In genomic region chr12:9083793-9084192, GRCh38 we compare ENCODE assay signal across 26 cellular contexts. TPM values are rescaled to one million over a fixed set of nuclear protein-coding genes. Genes with fewer than 3 reads are reported as not detected.
A peak's percentile ranks its signal among the peaks of the same experiment; 100 is the strongest.
DNase-seq lines count a peak whose midpoint lies in the region; ATAC-seq, FAIRE-seq and TF ChIP-seq lines count a peak whose summit lies in the region.
"Had no signal": no experiment of that assay in that cellular context is flagged by ENCODE, and none has a peak within 500 bp of the region (broad histone marks: within the 10 kb centered on the region; RNA-seq: fewer than 3 reads in every experiment).

No MANE protein-coding gene starts in this region.

- CTCF ChIA-PET in HepG2 (lab: Yijun Ruan, JAX; ENCODE audit: low intra/inter-chr PET ratio, low total read pairs) = no interaction called here
- CTCF ChIA-PET in GM12878 (lab: Yijun Ruan, JAX) = interaction anchor here (1.2 kb wide), 1 partner anchor 194 kb away, joined by 3 read pairs; no protein-coding TSS in a partner anchor
- CTCF ChIA-PET in Caco-2 (lab: Charles Lee) = no interaction called here

- FAIRE-seq in HepG2 (lab: Jason Lieb, UNC) (no peak), GM12878 (lab: Jason Lieb, UNC) (no peak)
- FAIRE-seq: A549, GM12891, GM19239 had no signal

- H3K79me2 ChIP-seq in HepG2 (ENCODE audit: insufficient read depth, low read length) (peaks cover 56% of the 10 kb centered on the region), GM12878 (ENCODE audit: control insufficient read depth, insufficient read depth, low read length) (no peaks in the 10 kb centered on the region)

- H3K4me3 ChIP-seq in HepG2 (replicated peaks in 1 of 3; ENCODE audit: insufficient read depth in 1 of 3, low read depth in 2 of 3, low read length in 3 of 3) (no peak overlapping the region), right lobe of liver (no peak overlapping the region), GM12878 (no peak overlapping the region), Caco-2 (ENCODE audit: low read depth, low read length) (no peak overlapping the region)
- H3K4me3 ChIP-seq: A549; BLaER1 treated with 17β-estradiol and CSF1 and Interleukin-3, amounts not matched to agents 10 nM and 100 nM had no signal

- DNase-seq in HepG2 (ENCODE audit: low spot score) (no peak), right lobe of liver (no peak), GM12878 (ENCODE audit: low read depth, low spot score) (no peak), NCI-H2171 treated with DMSO at 0.1 percent for 48 hours (lab: John Stamatoyannopoulos, UW) (no peak), Caco-2 (no peak)
- DNase-seq in effector memory CD8-positive, alpha-beta T cell = no peak
- DNase-seq: AML-193; CD4-positive, alpha-beta T cell; CD8-positive, alpha-beta T cell; DMS 273 treated with DMSO at 0.1 percent for 48 hours; DMS153; DMS53; DMS79; DND-41; EL; GDM1 had no signal

- no peak for ATAC-seq in HepG2
- no peak for ATAC-seq in right lobe of liver
- no peak for ATAC-seq in GM12878
- no peak for ATAC-seq in effector memory CD8-positive, alpha-beta T cell (replicated peaks)
- ATAC-seq: A549; CD8-positive, alpha-beta T cell had no signal

- H3K27ac ChIP-seq in HepG2 (ENCODE audit: extremely low read length, insufficient read depth, low read length) = no peak overlapping the region
- H3K27ac ChIP-seq in right lobe of liver = no peak overlapping the region
- no peak overlapping the region for H3K27ac ChIP-seq in GM12878 (ENCODE audit: control insufficient read depth, insufficient read depth)
- H3K27ac ChIP-seq: 22Rv1; A549; BLaER1 treated with 17β-estradiol and CSF1 and Interleukin-3, amounts not matched to agents 10 nM and 100 nM; C4-2B had no signal

- H4K20me1 ChIP-seq in HepG2 (ENCODE audit: insufficient read depth, low read length) (peaks cover 82% of the 10 kb centered on the region), GM12878 (ENCODE audit: control insufficient read depth, insufficient read depth) (no peaks in the 10 kb centered on the region)
- H4K20me1 ChIP-seq: BLaER1 treated with 17β-estradiol and CSF1 and Interleukin-3, amounts not matched to agents 10 nM and 100 nM had no signal

- H3K36me3 ChIP-seq in HepG2 (replicated peaks in 1 of 2; ENCODE audit: control insufficient read depth in 1 of 2, insufficient read depth in 2 of 2, low read length in 2 of 2) = peaks cover 13 to 95% of the 10 kb centered on the region in 2 experiments
- peaks cover 4 to 96% (median 37%) of the 10 kb centered on the region in 4 donors for H3K36me3 ChIP-seq in right lobe of liver
- no peaks in the 10 kb centered on the region for H3K36me3 ChIP-seq in GM12878 (ENCODE audit: control insufficient read depth in 2 of 2, insufficient read depth in 2 of 2, low read length in 1 of 2)
- H3K36me3 ChIP-seq in Caco-2 (ENCODE audit: control insufficient read depth, insufficient read depth, low read length) = no peaks in the 10 kb centered on the region

- H3K4me1 Mint-ChIP-seq in effector memory CD8-positive, alpha-beta T cell (ENCODE audit: low read depth in 2 of 2) = peaks cover 12 to 24% of the 10 kb centered on the region in 2 donors
- no peaks in the 10 kb centered on the region for H3K4me1 Mint-ChIP-seq in Caco-2 (ENCODE audit: low read depth, unreplicated experiment)
- H3K4me1 Mint-ChIP-seq: B cell had no signal

- TF ChIP-seq EP300 in HepG2 (IDR thresholded peaks at IDR 0.05; ENCODE audit: low read depth in 2 of 2, low read length in 2 of 2) = no peak
- no peak for TF ChIP-seq EP300 in HepG2 (CRISPR knock-in tag; IDR thresholded peaks at IDR 0.05; ENCODE audit: borderline replicate concordance)
- no peak for TF ChIP-seq EP300 in GM12878 (IDR thresholded peaks at IDR 0.05; ENCODE audit: borderline replicate concordance in 1 of 2, control insufficient read depth in 1 of 2, low read depth in 2 of 2, low read length in 2 of 2)

- H3K36me3 Mint-ChIP-seq in effector memory CD8-positive, alpha-beta T cell (ENCODE audit: insufficient read depth) = peaks cover 9% of the 10 kb centered on the region
- H3K36me3 Mint-ChIP-seq in Caco-2 (ENCODE audit: insufficient read depth, unreplicated experiment) = no peaks in the 10 kb centered on the region

- no peaks in the 10 kb centered on the region for H3K27me3 Mint-ChIP-seq in effector memory CD8-positive, alpha-beta T cell
- no peaks in the 10 kb centered on the region for H3K27me3 Mint-ChIP-seq in Caco-2 (ENCODE audit: insufficient read depth, unreplicated experiment)
- H3K27me3 Mint-ChIP-seq: B cell; CD4-positive, alpha-beta T cell had no signal

- 97% methylated on average over 2 of the region's 2 CpGs for WGBS in HepG2 (ENCODE audit: low lambda C conversion rate)
- WGBS in right lobe of liver (ENCODE audit: insufficient coverage, low coverage, low lambda C conversion rate, missing lambda C conversion rate) = 90% methylated on average over 2 of the region's 2 CpGs
- WGBS in GM12878 (ENCODE audit: insufficient coverage, insufficient replicate concordance, low lambda C conversion rate, missing lambda C conversion rate) = 0% methylated on average over 2 of the region's 2 CpGs

- TF ChIP-seq RAD21 in HepG2 (CRISPR knock-in tag; IDR thresholded peaks at IDR 0.05) (no peak), GM12878 (IDR thresholded peaks at IDR 0.05; ENCODE audit: insufficient read depth, low read depth, low read length) (no peak)

- H3K4me2 ChIP-seq in HepG2 (ENCODE audit: low read depth, low read length) = no peak overlapping the region
- no peak overlapping the region for H3K4me2 ChIP-seq in GM12878 (ENCODE audit: control insufficient read depth, insufficient read depth)
- H3K4me2 ChIP-seq: A549; BLaER1 treated with 17β-estradiol and CSF1 and Interleukin-3, amounts not matched to agents 10 nM and 100 nM had no signal

- H3K9me3 ChIP-seq in HepG2 (ENCODE audit: low read length) = no peaks in the 10 kb centered on the region
- H3K9me3 ChIP-seq in right lobe of liver = no peaks in the 10 kb centered on the region
- H3K9me3 ChIP-seq in GM12878 (replicated peaks; ENCODE audit: control insufficient read depth, insufficient read depth, low read length) = no peaks in the 10 kb centered on the region; the same call in 2 of the 3 replicates
- peaks cover 16% of the 10 kb centered on the region for H3K9me3 ChIP-seq in Caco-2

- POLR2A ChIA-PET in HepG2 (lab: Yijun Ruan, JAX) (interaction anchor here (0.9 to 1.1 kb wide), 2 partner anchors 11 to 13 kb away, joined by 3 to 6 read pairs; no protein-coding TSS in a partner anchor), GM12878 (lab: Charles Lee) (no interaction called here), Caco-2 (lab: Charles Lee) (no interaction called here)

- TF ChIP-seq CTCF in HepG2 (CRISPR knock-in tag; IDR thresholded peaks at IDR 0.05) = no peak
- TF ChIP-seq CTCF in right lobe of liver (IDR thresholded peaks at IDR 0.05) = no peak
- no peak for TF ChIP-seq CTCF in GM12878 (IDR thresholded peaks at IDR 0.05 in 2 of 3, conservative IDR thresholded peaks at IDR 0.05 in 1 of 3; ENCODE audit: control insufficient read depth in 2 of 3, extremely low read depth in 1 of 3, insufficient read depth in 1 of 3, low read depth in 3 of 3, low read length in 3 of 3)
- TF ChIP-seq CTCF in Caco-2 (IDR thresholded peaks at IDR 0.05; ENCODE audit: insufficient read depth in 1 of 2, low read depth in 1 of 2, low read length in 1 of 2, severe bottlenecking in 1 of 2, unreplicated experiment in 1 of 2) = no peak

- in situ Hi-C loops in HepG2 (cut with HindIII; ENCODE audit: extremely low pct_ligation_motif_present, low pct_unique_long_range_greater_than_20kb) (no loop called here), GM12878 (cut with MboI) (no loop called here)

- no peaks in the 10 kb centered on the region for H3K27me3 ChIP-seq in HepG2 (ENCODE audit: control insufficient read depth in 1 of 2, insufficient read depth in 2 of 2, low read length in 2 of 2)
- no peaks in the 10 kb centered on the region for H3K27me3 ChIP-seq in right lobe of liver
- no peaks in the 10 kb centered on the region for H3K27me3 ChIP-seq in GM12878 (replicated peaks in 1 of 2; ENCODE audit: control insufficient read depth in 2 of 2, insufficient read depth in 2 of 2, low read length in 1 of 2)
- H3K27me3 ChIP-seq in Caco-2 (replicated peaks; ENCODE audit: control insufficient read depth, insufficient read depth, low read length) = no peaks in the 10 kb centered on the region
- H3K27me3 ChIP-seq: BLaER1 treated with 17β-estradiol and CSF1 and Interleukin-3, amounts not matched to agents 10 nM and 100 nM had no signal

- RAD21 ChIA-PET in GM12878 (lab: Charles Lee; ENCODE audit: unreplicated experiment) = no interaction called here

- H2AFZ ChIP-seq in HepG2 (ENCODE audit: low read length) (no peak overlapping the region), GM12878 (ENCODE audit: control insufficient read depth, low read depth, low read length) (no peak overlapping the region)

- SMC1A ChIA-PET in GM12878 (lab: Charles Lee; ENCODE audit: uncharacterized antibody, unreplicated experiment) = interaction anchor here (1.2 kb wide), 1 partner anchor 34 kb away, joined by 3 read pairs; no protein-coding TSS in a partner anchor

- H3K27ac Mint-ChIP-seq in effector memory CD8-positive, alpha-beta T cell = peak overlapping the region; percentile 49 to 74
- no peak overlapping the region for H3K27ac Mint-ChIP-seq in Caco-2 (ENCODE audit: unreplicated experiment)
- H3K27ac Mint-ChIP-seq: B cell; CD4-positive, alpha-beta T cell; CD8-positive, alpha-beta T cell had no signal

- intact Hi-C loops in HepG2 (cut with micrococcal nuclease; ENCODE audit: unreplicated experiment) (no loop called here), right lobe of liver (cut with DNase I) (loop anchor here in 1 of 2 donors (10.0 kb wide), 1 partner anchor 111 kb away; no protein-coding TSS in a partner anchor), GM12878 (cut with micrococcal nuclease; ENCODE audit: unreplicated experiment) (no loop called here), Caco-2 (cut with micrococcal nuclease; ENCODE audit: unreplicated experiment) (no loop called here)

- H3K4me3 Mint-ChIP-seq in effector memory CD8-positive, alpha-beta T cell = no peak overlapping the region
- H3K4me3 Mint-ChIP-seq in Caco-2 (ENCODE audit: unreplicated experiment) = no peak overlapping the region
- H3K4me3 Mint-ChIP-seq: B cell; CD4-positive, alpha-beta T cell; CD8-positive, alpha-beta T cell had no signal

- no TSS peak for BruUV-seq in HepG2 (replicated peaks; lab: Mats Ljungman, UMichigan)
- no TSS peak for BruUV-seq in GM12878 (replicated peaks; lab: Mats Ljungman, UMichigan)
- BruUV-seq in Caco-2 (replicated peaks; lab: Mats Ljungman, UMichigan) = no TSS peak

- TF ChIP-seq POLR2A in HepG2 (IDR thresholded peaks at IDR 0.05; ENCODE audit: insufficient read depth in 1 of 2, low read depth in 2 of 2, low read length in 2 of 2) (no peak), right lobe of liver (IDR thresholded peaks at IDR 0.05) (no peak), GM12878 (IDR thresholded peaks at IDR 0.05; ENCODE audit: low read depth, low read length) (no peak)

- H3K4me1 ChIP-seq in HepG2 (ENCODE audit: insufficient read depth, low read length) = peaks cover 45% of the 10 kb centered on the region
- H3K4me1 ChIP-seq in right lobe of liver = peaks cover 0 to 3% (median 0%) of the 10 kb centered on the region in 4 donors
- no peaks in the 10 kb centered on the region for H3K4me1 ChIP-seq in GM12878 (ENCODE audit: control insufficient read depth, insufficient read depth, low read length)
- H3K4me1 ChIP-seq in Caco-2 = no peaks in the 10 kb centered on the region
- H3K4me1 ChIP-seq: A549 had no signal

- H3K9me3 Mint-ChIP-seq in effector memory CD8-positive, alpha-beta T cell = peaks cover 2 to 19% of the 10 kb centered on the region in 2 donors
- peaks cover 30% of the 10 kb centered on the region for H3K9me3 Mint-ChIP-seq in Caco-2 (ENCODE audit: unreplicated experiment)

- no peak overlapping the region for H3K9ac ChIP-seq in HepG2 (ENCODE audit: insufficient read depth, low read depth, low read length)
- no peak overlapping the region for H3K9ac ChIP-seq in GM12878 (ENCODE audit: control insufficient read depth, insufficient read depth, low read length)
- H3K9ac ChIP-seq: BLaER1 treated with 17β-estradiol and CSF1 and Interleukin-3, amounts not matched to agents 10 nM and 100 nM had no signal

RNA-seq across cellular contexts. Expression of gene A2M, which starts 31.9 kb away (rescaled TPM):
- total RNA-seq in HepG2 (2016; rRNA removed; fragmentation: Illumina TruSeq; extraction: Trizol) (1,675 and 2,807 TPM in 2 replicates), right lobe of liver (1,000 to 10,000 TPM in 5 of 6 experiments, 100 to 1,000 TPM in 1; 978 to 3,352 (median 2,507) TPM), GM12878 (2014; rRNA removed) (not detected in 2 replicates), GM12878 (2014; rRNA removed; fragmentation: Illumina TruSeq; extraction: Trizol) (not detected in 2 replicates), GM12878 (2021) (2.0 and 3.5 TPM in 2 replicates), Caco-2 (2022) (0.60 and 1.00 TPM in 2 replicates)
- 234 and 270 TPM in 2 replicates for total RNA-seq in HepG2 (2016; cell fraction: cytosol; rRNA removed; fragmentation: Illumina TruSeq; extraction: Trizol; ENCODE audit: low read depth)
- 1,476 and 2,691 TPM in 2 replicates for total RNA-seq in HepG2 (2016; cell fraction: insoluble cytoplasmic fraction; rRNA removed; fragmentation: Illumina TruSeq; extraction: Trizol)
- total RNA-seq in HepG2 (2016; cell fraction: membrane; rRNA removed; fragmentation: Illumina TruSeq; extraction: Trizol) = 813 and 957 TPM in 2 replicates
- 2,507 and 2,973 TPM in 2 replicates for total RNA-seq in HepG2 (2016; cell fraction: nucleus; rRNA removed; fragmentation: Illumina TruSeq; extraction: Trizol)
- polyA plus RNA-seq in HepG2 (2011; rRNA removed) (6,551 and 8,760 TPM in 2 replicates), GM12878 (2011; rRNA removed) (0.04 and 0.10 TPM in 2 replicates), GM12878 (2014; fragmentation: Illumina TruSeq; extraction: Trizol) (not detected in 2 replicates), GM12878 (2014; fragmentation: Nextera tagmentation; extraction: Ambion mirVana) (not detected), GM12878 (2014; rRNA removed) (0.03 TPM in 1 of 2 replicates, not detected in the other), GM12878 (2016; fragmentation: Nextera tagmentation; extraction: Ambion mirVana) (under 1 TPM; 0.20 to 0.69 TPM)
- 4,485 and 9,624 TPM in 2 replicates for polyA plus RNA-seq in HepG2 (2011; cell fraction: cytosol; rRNA removed)
- 2,489 and 3,325 TPM in 2 replicates for polyA plus RNA-seq in HepG2 (2011; cell fraction: nucleus; rRNA removed)
- 4,336 and 6,335 TPM in 2 replicates for polyA plus RNA-seq in HepG2 (2012)
- polyA plus RNA-seq in HepG2 (2016; cell fraction: cytosol; fragmentation: Illumina TruSeq; extraction: Trizol; ENCODE audit: low read depth) = 214 and 262 TPM in 2 replicates
- 1,149 and 1,250 TPM in 2 replicates for polyA plus RNA-seq in HepG2 (2016; cell fraction: insoluble cytoplasmic fraction; fragmentation: Illumina TruSeq; extraction: Trizol; ENCODE audit: low read depth)
- 465 and 618 TPM in 2 replicates for polyA plus RNA-seq in HepG2 (2016; cell fraction: membrane; fragmentation: Illumina TruSeq; extraction: Trizol; ENCODE audit: low read depth)
- polyA plus RNA-seq in HepG2 (2016; cell fraction: nucleus; fragmentation: Illumina TruSeq; extraction: Trizol; ENCODE audit: insufficient read depth, low read depth) = 2,564 and 2,683 TPM in 2 replicates
- 3.9 and 4,519 TPM in 2 replicates for polyA minus RNA-seq in HepG2 (2011; rRNA and poly(A)+ RNA removed; ENCODE audit: low replicate concordance)
- polyA minus RNA-seq in HepG2 (2011; cell fraction: cytosol; rRNA and poly(A)+ RNA removed) = 3,071 and 7,219 TPM in 2 replicates
- 2,321 and 4,395 TPM in 2 replicates for polyA minus RNA-seq in HepG2 (2011; cell fraction: nucleus; rRNA and poly(A)+ RNA removed)
- not detected in 2 replicates for total RNA-seq in GM12878 (2013; cell fraction: nucleolus; rRNA removed)
- not detected for polyA plus RNA-seq in GM12878 (2011; ENCODE audit: low read depth)
- polyA plus RNA-seq in GM12878 (2011; cell fraction: cytosol; rRNA removed) = 0.06 and 0.45 TPM in 2 replicates
- 0.06 and 0.45 TPM in 2 replicates for polyA plus RNA-seq in GM12878 (2011; cell fraction: nucleus; rRNA removed)
- polyA plus RNA-seq in GM12878 (2012) = 0.16 and 0.28 TPM in 2 replicates
- polyA minus RNA-seq in GM12878 (2011; rRNA and poly(A)+ RNA removed) = 0.07 and 2.6 TPM in 2 replicates
- not detected in 2 replicates for polyA minus RNA-seq in GM12878 (2011; cell fraction: cytosol; rRNA and poly(A)+ RNA removed)
- not detected in 2 replicates for polyA minus RNA-seq in GM12878 (2011; cell fraction: nucleus; rRNA and poly(A)+ RNA removed)
- total RNA-seq: A172; B cell; CD4-positive, alpha-beta T cell; CD8-positive, alpha-beta T cell; Daoy; G401 had no signal
- polyA plus RNA-seq: A549 had no signal

Comparison
In these comparisons a context has a peak if more than half of its experiments do, and no peak if none do; other contexts are left out.
1. RNA of gene A2M, which starts 31.9 kb away (total RNA-seq): 234 to 2,973 TPM in HepG2 and 978 to 3,352 TPM in right lobe of liver; 0.60 to 1.00 TPM in Caco-2 and 2.0 to 3.5 TPM in GM12878; every median in the first group is over 10 times any median in the second.
2. Of the 75 proteins assayed by ChIP-seq in both HepG2 and GM12878: peak only in HepG2: none; only in GM12878: CBX5; in both: none; in neither: 74.